10 cellular contexts compared by ENCODE assay signal in genomic region chr14:91867316-91867988, GRCh38. TPM values are rescaled to one million over a fixed set of nuclear protein-coding genes. Genes with fewer than 3 reads are reported as not detected.
DNase-seq lines count a peak whose midpoint lies in the region; ATAC-seq, FAIRE-seq and TF ChIP-seq lines count a peak whose summit lies in the region.
"Had no signal": no experiment of that assay in that cellular context is flagged by ENCODE, and none has a peak within 500 bp of the region (broad histone marks: within the 10 kb centered on the region; RNA-seq: fewer than 3 reads in every experiment).

TC2N (minus strand) TSS chr14:91867536; CDS start chr14:91813769, 53,767 bp downstream.

- no peak within 1 kb of the TSS for H3K4me3 ChIP-seq in body of pancreas
- H3K4me3 ChIP-seq: SK-N-MC had no signal

- no peaks in the 10 kb centered on the region for H3K27me3 ChIP-seq in body of pancreas

- H3K36me3 ChIP-seq in body of pancreas (replicated peaks in 1 of 2; ENCODE audit: insufficient read depth in 1 of 2, low read depth in 2 of 2), result no peaks in the 10 kb centered on the region

- ATAC-seq in body of pancreas (no peak), sciatic nerve (no peak), HG03108 (IDR thresholded peaks at IDR 0.05; ENCODE audit: unreplicated experiment) (no peak), HG03442 (IDR thresholded peaks at IDR 0.05; ENCODE audit: unreplicated experiment) (no peak), GM19328 (IDR thresholded peaks at IDR 0.05; ENCODE audit: unreplicated experiment) (no peak)

- TF ChIP-seq CTCF in body of pancreas (IDR thresholded peaks at IDR 0.05), result no peak

- DNase-seq in GM12891 (ENCODE audit: insufficient read length, low spot score) (no peak), NCI-H524 treated with DMSO at 0.1 percent for 48 hours (lab: John Stamatoyannopoulos, UW) (peak; percentile 64), body of pancreas (no peak), sciatic nerve (ENCODE audit: low spot score) (no peak), erythroblast (lab: John Stamatoyannopoulos, UW) (no peak)

- WGBS in body of pancreas, 2 donors, result 93 to 95% methylated on average over 10 of the region's 10 CpGs

- H3K27ac ChIP-seq in body of pancreas, result no peak within 1 kb of the TSS
- H3K27ac ChIP-seq: SK-N-MC had no signal

- peaks cover 39% of the 10 kb centered on the region for H3K4me1 ChIP-seq in body of pancreas

- peak; percentile 78 for FAIRE-seq in GM12891 (lab: Jason Lieb, UNC)

- TF ChIP-seq POLR2A in GM12891 (IDR thresholded peaks at IDR 0.05; ENCODE audit: low read depth, low read length) (no peak), body of pancreas (IDR thresholded peaks at IDR 0.05) (no peak), erythroblast (IDR thresholded peaks at IDR 0.05; ENCODE audit: low read length) (no peak)

- intact Hi-C loops in body of pancreas (cut with DNase I) (no loop called here), sciatic nerve (cut with DNase I) (no loop called here)

- H3K9me3 ChIP-seq in body of pancreas, result no peaks in the 10 kb centered on the region

TF ChIP-seq in GM12891, 5 proteins besides CTCF, POLR2A, EP300 and RAD21:
- TF ChIP-seq PAX5 (IDR thresholded peaks at IDR 0.05; ENCODE audit: insufficient read depth, low read length, severe bottlenecking) (no peak), TAF1 (IDR thresholded peaks at IDR 0.05; ENCODE audit: low read depth, low read length) (no peak), POLR2AphosphoS5 (IDR thresholded peaks at IDR 0.05; ENCODE audit: low read depth, low read length) (no peak), SPI1 (IDR thresholded peaks at IDR 0.05; ENCODE audit: low read depth, low read length) (no peak), POU2F2 (IDR thresholded peaks at IDR 0.05; ENCODE audit: low read depth, low read length) (no peak)

RNA-seq across cellular contexts. Expression of gene TC2N, which starts in this region (rescaled TPM):
- 3.5 TPM for polyA plus RNA-seq in GM12891 (2012; ENCODE audit: low read depth, missing spikeins)
- total RNA-seq in body of pancreas, result 100 to 1,000 TPM; 105 to 168 TPM
- total RNA-seq in sciatic nerve, result 13.2 TPM
- total RNA-seq: neural crest cell had no signal
